11 cellular contexts compared by ENCODE assay signal in the genomic region with DNA sequence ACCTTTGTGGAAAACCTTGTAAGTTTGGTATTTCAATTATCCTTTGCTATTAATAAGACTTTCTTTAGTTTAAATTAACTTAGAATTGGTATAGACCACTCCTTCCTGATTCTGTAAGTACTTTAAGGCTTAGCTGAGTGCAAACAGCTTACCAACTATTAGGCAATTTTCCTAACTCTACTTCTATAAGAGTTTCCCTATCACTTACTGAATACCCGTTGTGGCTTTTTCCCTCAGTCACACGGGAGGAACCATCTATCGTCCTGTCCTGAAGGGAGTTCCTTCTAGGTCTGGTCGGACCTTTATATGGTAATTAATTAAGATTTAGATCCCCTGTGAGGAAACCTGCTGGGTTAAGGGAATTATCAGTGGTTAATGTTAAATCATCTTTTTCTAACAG.
"Had no signal": no experiment of that assay in that cellular context is flagged by ENCODE, and none has a peak within 500 bp of the region (broad histone marks: within the 10 kb centered on the region; RNA-seq: fewer than 3 reads in every experiment).

No MANE protein-coding gene starts in this region.

- DNase-seq: activated CD4-positive, alpha-beta T cell treated with anti-CD3 and anti-CD28 coated beads, Interleukin-2, amount 50 U/mL, for 1 hour; activated CD4-positive, CD25-positive, alpha-beta regulatory T cell; amygdala; esophagus squamous epithelium; foreskin keratinocyte; head of caudate nucleus; left ventricle myocardium inferior; nephron progenitor cell; stimulated activated naive CD4-positive, alpha-beta T cell had no signal

- H3K4me3 ChIP-seq: esophagus squamous epithelium, left ventricle myocardium inferior, suprapubic skin had no signal

- ATAC-seq: foreskin keratinocyte, sciatic nerve had no signal
